8 cellular contexts compared by ENCODE assay signal in the genomic region with DNA sequence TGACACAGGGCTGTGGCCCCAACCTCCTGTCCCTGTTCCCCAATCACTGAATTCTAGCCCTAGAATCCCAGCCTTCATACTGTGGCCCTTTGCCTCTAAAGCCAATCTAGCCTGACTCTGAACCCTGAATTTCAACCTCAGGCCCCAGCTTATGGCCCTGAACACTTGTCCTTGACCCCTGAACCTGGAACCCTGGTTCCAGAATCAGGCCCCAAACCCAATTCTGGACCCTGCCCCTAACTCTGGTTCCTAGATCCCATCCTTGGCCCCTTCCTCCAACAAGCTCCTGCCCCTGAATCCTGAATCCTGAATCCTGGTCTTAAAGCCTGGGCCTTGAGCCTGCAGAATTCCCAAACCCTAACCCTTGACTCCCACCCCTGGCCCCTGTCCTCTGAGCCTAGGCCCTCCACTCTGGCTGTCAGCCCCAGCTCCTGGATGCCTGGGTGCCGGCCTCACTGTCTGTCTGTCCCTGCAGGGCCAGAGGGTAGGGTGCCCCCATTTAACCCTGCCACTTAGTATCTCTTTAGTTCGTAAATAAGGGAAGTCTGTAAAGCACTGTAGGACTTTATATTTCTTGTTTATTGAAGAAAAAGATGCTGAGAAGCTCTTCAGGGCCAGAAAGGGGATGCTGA. TPM values are rescaled to one million over a fixed set of nuclear protein-coding genes. Genes with fewer than 3 reads are reported as not detected.
DNase-seq lines count a peak whose midpoint lies in the region; ATAC-seq and TF ChIP-seq lines count a peak whose summit lies in the region.

No MANE protein-coding gene starts in this region.

- no peaks in the 10 kb centered on the region for H3K9me3 ChIP-seq in BLaER1
- no peaks in the 10 kb centered on the region for H3K9me3 ChIP-seq in MG63
- H3K9me3 ChIP-seq in ectodermal cell (ENCODE audit: control insufficient read depth, low read length), result no peaks in the 10 kb centered on the region

- peak overlapping the region; percentile 90 for H3K4me3 Mint-ChIP-seq in nephron progenitor cell

- H3K4me3 ChIP-seq in BLaER1 (peak overlapping the region; percentile 90), MG63 (peak overlapping the region; percentile 54), ectodermal cell (ENCODE audit: insufficient read depth, low read depth, low read length) (peak overlapping the region; percentile 65)

- H3K36me3 ChIP-seq in BLaER1 (peaks cover 11% of the 10 kb centered on the region; the same call in 1 of the 2 replicates), MG63 (peaks cover 2% of the 10 kb centered on the region; the same call in 1 of the 2 replicates), ectodermal cell (ENCODE audit: control insufficient read depth, insufficient read depth, low read length) (no peaks in the 10 kb centered on the region)

- H3K4me1 ChIP-seq in BLaER1, result peaks cover 82% of the 10 kb centered on the region
- peaks cover 39% of the 10 kb centered on the region for H3K4me1 ChIP-seq in ectodermal cell (ENCODE audit: control insufficient read depth, insufficient read depth, low read length)

- H3K27me3 ChIP-seq in BLaER1 (no peaks in the 10 kb centered on the region), MG63 (no peaks in the 10 kb centered on the region), ectodermal cell (ENCODE audit: control insufficient read depth, insufficient read depth, low read length, poor library complexity, severe bottlenecking) (peaks cover 18% of the 10 kb centered on the region)

- H4K20me1 ChIP-seq in BLaER1, result peaks cover 60% of the 10 kb centered on the region

- peak overlapping the region; percentile 89; the same call in 1 of the 2 replicates for H3K27ac ChIP-seq in BLaER1
- H3K27ac ChIP-seq in ectodermal cell (ENCODE audit: insufficient read depth, low read depth, low read length, poor library complexity, severe bottlenecking), result no peak overlapping the region

- no peak overlapping the region for H3K27ac Mint-ChIP-seq in nephron progenitor cell

- no peak for TF ChIP-seq CTCF in nephron progenitor cell (IDR thresholded peaks at IDR 0.05)

- ATAC-seq in HG03521 (IDR thresholded peaks at IDR 0.05; ENCODE audit: unreplicated experiment) (no peak), GM19452 (IDR thresholded peaks at IDR 0.05; ENCODE audit: unreplicated experiment) (no peak)

- WGBS in ectodermal cell, 2 experiments, result 78 to 94% methylated on average over 2 of the region's 2 CpGs

- no peaks in the 10 kb centered on the region for H3K9me3 Mint-ChIP-seq in nephron progenitor cell

- H3K9ac ChIP-seq in BLaER1, result peak overlapping the region; percentile 90

- peak overlapping the region; percentile 100 for H3K4me2 ChIP-seq in BLaER1

- peaks cover 13% of the 10 kb centered on the region for H3K27me3 Mint-ChIP-seq in nephron progenitor cell (ENCODE audit: low read depth, poor library complexity)

- no peaks in the 10 kb centered on the region for H3K36me3 Mint-ChIP-seq in nephron progenitor cell (ENCODE audit: low read depth)

- H3K4me1 Mint-ChIP-seq in nephron progenitor cell, result peaks cover 63% of the 10 kb centered on the region

- DNase-seq in MG63, result no peak
- no peak for DNase-seq in nephron progenitor cell
- no peak for DNase-seq in effector CD8-positive, alpha-beta T cell (lab: John Stamatoyannopoulos, UW)
- DNase-seq in NK-92 treated with Interleukin-12 subunit alpha and Interleukin-12 subunit beta, amount 100 ng/mL, for 24 hours (lab: John Stamatoyannopoulos, UW), result no peak

RNA-seq across cellular contexts. Expression of gene INPP5A, which starts 1.3 kb away (rescaled TPM):
- total RNA-seq in MG63 (2014; rRNA removed; shearing (Covaris generic); ENCODE audit: low replicate concordance), result 7.6 and 17.6 TPM in 2 replicates
- polyA plus RNA-seq in ectodermal cell (2013, experiment 1 of 4), result 21.3 TPM
- polyA plus RNA-seq in ectodermal cell (2013, experiment 2 of 4), result 19.8 TPM
- polyA plus RNA-seq in ectodermal cell (2013, experiment 3 of 4), result 16.2 TPM
- polyA plus RNA-seq in ectodermal cell (2013, experiment 4 of 4), result 16.1 TPM
